Comparison of ENCODE assay signal across 10 cellular contexts in genomic region chr12:96514328-96514727, GRCh38. TPM values are rescaled to one million over a fixed set of nuclear protein-coding genes. Genes with fewer than 3 reads are reported as not detected.
DNase-seq lines count a peak whose midpoint lies in the region; ATAC-seq and TF ChIP-seq lines count a peak whose summit lies in the region.
"Had no signal": no experiment of that assay in that cellular context is flagged by ENCODE, and none has a peak within 500 bp of the region (broad histone marks: within the 10 kb centered on the region; RNA-seq: fewer than 3 reads in every experiment).

No MANE protein-coding gene starts in this region.

- 58% methylated on average over 3 of the region's 3 CpGs for WGBS in mammary epithelial cell (ENCODE audit: low coverage, missing lambda C conversion rate)
- no CpG with 5 or more reads among the region's 3 CpGs for WGBS in H9 (ENCODE audit: extremely low coverage, insufficient read length, low lambda C conversion rate)

- no peak overlapping the region for H3K27ac Mint-ChIP-seq in MCF 10A (ENCODE audit: low read depth, unreplicated experiment)
- no peak overlapping the region for H3K27ac Mint-ChIP-seq in H9

- no peak overlapping the region for H2BK20ac ChIP-seq in H9 (ENCODE audit: low read depth, low read length, poor library complexity, severe bottlenecking)

- H2BK5ac ChIP-seq in H9 (ENCODE audit: insufficient read length, low read length) = no peak overlapping the region

- H2AK5ac ChIP-seq in H9 (ENCODE audit: insufficient read length, low read length) = no peak overlapping the region

- ATAC-seq in HG02943 (IDR thresholded peaks at IDR 0.05; ENCODE audit: low read depth, unreplicated experiment) = peak; percentile 65

- H3K9ac ChIP-seq in mammary epithelial cell (ENCODE audit: insufficient read depth, low read length) (no peak overlapping the region), H9 (ENCODE audit: extremely low read depth, insufficient read length, low read length) (no peak overlapping the region)

- no peaks in the 10 kb centered on the region for H3K4me1 Mint-ChIP-seq in MCF 10A (ENCODE audit: insufficient read depth, unreplicated experiment)
- H3K4me1 Mint-ChIP-seq in H9 = peaks cover 9 to 12% of the 10 kb centered on the region in 2 experiments

- H3K23ac ChIP-seq in H9 (ENCODE audit: insufficient read length, low read depth, low read length) = no peak overlapping the region

- H3K4me3 ChIP-seq in mammary epithelial cell (replicated peaks in 1 of 3; ENCODE audit: insufficient read depth in 1 of 3, low read depth in 2 of 3, low read length in 3 of 3) (no peak overlapping the region), astrocyte of the spinal cord (ENCODE audit: low read depth, low read length) (no peak overlapping the region)

- H3K4me2 ChIP-seq in mammary epithelial cell (ENCODE audit: insufficient read depth, low read depth, low read length) (no peak overlapping the region), H9 (ENCODE audit: insufficient read depth, insufficient read length, low read length) (no peak overlapping the region)

- H3K27me3 ChIP-seq in mammary epithelial cell (ENCODE audit: insufficient read depth, low read length) (no peaks in the 10 kb centered on the region), H9 (ENCODE audit: insufficient read depth, low read length) (no peaks in the 10 kb centered on the region)

- H2BK12ac ChIP-seq in H9 (ENCODE audit: insufficient read length, low read depth, low read length) = no peak overlapping the region

- H4K8ac ChIP-seq in H9 (replicated peaks; ENCODE audit: insufficient read length, low read depth, low read length) = no peak overlapping the region

- H3K14ac ChIP-seq in H9 (ENCODE audit: insufficient read depth, low read length) = no peak overlapping the region

- no peak overlapping the region for H4K91ac ChIP-seq in H9 (ENCODE audit: insufficient read length, low read depth, low read length)

- H4K20me1 ChIP-seq in mammary epithelial cell (ENCODE audit: insufficient read depth, low read length) (no peaks in the 10 kb centered on the region), H9 (ENCODE audit: control insufficient read depth, insufficient read depth, insufficient read length) (no peaks in the 10 kb centered on the region)

- no peaks in the 10 kb centered on the region for H3K23me2 ChIP-seq in H9 (ENCODE audit: insufficient read length, low read depth, low read length, poor library complexity, severe bottlenecking)

- CTCF ChIA-PET in mammary epithelial cell (lab: Charles Lee; ENCODE audit: low non-redundant PET) (interaction anchor here (0.7 kb wide), 1 partner anchor 207 kb away, joined by 4 read pairs; no protein-coding TSS in a partner anchor), MCF 10A (lab: Yijun Ruan, JAX) (interaction anchor here (0.6 to 9.1 kb wide), 9 partner anchors 11 to 455 kb away, joined by 3 to 104 read pairs (median 3); partner anchors contain the start of genes CDK17 and CFAP54)

- H3K4ac ChIP-seq in H9 (ENCODE audit: low read depth, low read length) = no peak overlapping the region

- TF ChIP-seq CTCF in mammary epithelial cell (conservative IDR thresholded peaks at IDR 0.05 in 1 of 2, IDR thresholded peaks at IDR 0.05 in 1 of 2; ENCODE audit: extremely low read depth in 1 of 2, insufficient read depth in 1 of 2, low read depth in 1 of 2, low read length in 2 of 2) = no peak
- no peak for TF ChIP-seq CTCF in MCF 10A (IDR thresholded peaks at IDR 0.05; ENCODE audit: unreplicated experiment)
- TF ChIP-seq CTCF in astrocyte of the spinal cord (IDR thresholded peaks at IDR 0.05; ENCODE audit: low read depth, low read length) = no peak
- TF ChIP-seq CTCF in H9 (conservative IDR thresholded peaks at IDR 0.05) = no peak

- no peaks in the 10 kb centered on the region for H3K27me3 Mint-ChIP-seq in MCF 10A (ENCODE audit: insufficient read depth, unreplicated experiment)
- H3K27me3 Mint-ChIP-seq in H9 (ENCODE audit: low read depth) = no peaks in the 10 kb centered on the region

- no peak overlapping the region for H4K5ac ChIP-seq in H9 (ENCODE audit: insufficient read length, low read depth, low read length)

- dilution Hi-C loops in mammary epithelial cell (cut with HindIII; ENCODE audit: low sequenced_read_pairs) = loop anchor here (25.0 kb wide), 2 partner anchors 277 to 452 kb away; no protein-coding TSS in a partner anchor

- no peak overlapping the region for H3K56ac ChIP-seq in H9 (ENCODE audit: insufficient read length, low read depth, low read length)

- no peaks in the 10 kb centered on the region for H3K36me3 ChIP-seq in mammary epithelial cell (ENCODE audit: insufficient read depth, low read length)

- H3K4me1 ChIP-seq in mammary epithelial cell (ENCODE audit: insufficient read depth, low read length) = peaks cover 6% of the 10 kb centered on the region
- H3K4me1 ChIP-seq in H9 (ENCODE audit: insufficient read depth, low read length) = no peaks in the 10 kb centered on the region; the same call in 1 of the 2 replicates

- H3K9me3 ChIP-seq in mammary epithelial cell (replicated peaks; ENCODE audit: insufficient read depth, low read length) (no peaks in the 10 kb centered on the region), H9 (ENCODE audit: control insufficient read depth, low read depth, low read length) (no peaks in the 10 kb centered on the region)

- no peaks in the 10 kb centered on the region for H3K36me3 Mint-ChIP-seq in MCF 10A (ENCODE audit: insufficient read depth, unreplicated experiment)
- H3K36me3 Mint-ChIP-seq in H9 (ENCODE audit: insufficient read depth in 1 of 3, low read depth in 3 of 3) = no peaks in the 10 kb centered on the region

- BruUV-seq in mammary epithelial cell (replicated peaks; lab: Mats Ljungman, UMichigan) (no TSS peak), MCF 10A (replicated peaks; lab: Mats Ljungman, UMichigan) (no TSS peak)

- no peak overlapping the region for H3K4me3 Mint-ChIP-seq in MCF 10A (ENCODE audit: unreplicated experiment)
- no peak overlapping the region for H3K4me3 Mint-ChIP-seq in H9

- peak overlapping the region; percentile 52 for H2AFZ ChIP-seq in mammary epithelial cell (ENCODE audit: low read depth, low read length)
- no peak overlapping the region for H2AFZ ChIP-seq in H9 (ENCODE audit: low read length)

- H3T11ph ChIP-seq in H9 (ENCODE audit: low read length) = no peak overlapping the region

- no peak for DNase-seq in mammary epithelial cell
- no peak for DNase-seq in MCF 10A (ENCODE audit: unreplicated experiment)
- peak; percentile 25 for DNase-seq in astrocyte of the spinal cord (ENCODE audit: low read depth, low spot score)
- no peak for DNase-seq in H9
- no peak for DNase-seq in NCI-H1105 treated with DMSO at 0.1 percent for 48 hours (lab: John Stamatoyannopoulos, UW)
- DNase-seq in NCI-H2107 treated with DMSO at 0.1 percent for 48 hours (lab: John Stamatoyannopoulos, UW; ENCODE audit: unreplicated experiment) = no peak
- DNase-seq in T-helper 1 cell = no peak
- DNase-seq: ACHN, NCI-H2227 treated with DMSO at 0.1 percent for 48 hours had no signal

- no peak overlapping the region for H2BK120ac ChIP-seq in H9 (ENCODE audit: low read depth, low read length, poor library complexity, severe bottlenecking)

- no peaks in the 10 kb centered on the region for H3K9me3 Mint-ChIP-seq in MCF 10A (ENCODE audit: unreplicated experiment)
- no peaks in the 10 kb centered on the region for H3K9me3 Mint-ChIP-seq in H9

- intact Hi-C loops in mammary epithelial cell (cut with micrococcal nuclease) (loop anchor here (10.0 kb wide), 1 partner anchor 240 kb away; no protein-coding TSS in a partner anchor), MCF 10A (cut with micrococcal nuclease) (no loop called here)

- in situ Hi-C loops in mammary epithelial cell (cut with MboI; ENCODE audit: low sequenced_read_pairs in 2 of 2) (loop anchor here (10.0 to 25.0 kb wide), 4 partner anchors 302 to 577 kb away; partner anchors contain the start of genes AMDHD1 (in 1 of the 2) and CCDC38 (in 1 of the 2)), astrocyte of the spinal cord (cut with HindIII; ENCODE audit: low sequenced_read_pairs) (no loop called here)

- no peaks in the 10 kb centered on the region for H3K79me1 ChIP-seq in H9 (ENCODE audit: insufficient read depth, low read depth, low read length, poor library complexity, severe bottlenecking)

- H3K27ac ChIP-seq in mammary epithelial cell (ENCODE audit: insufficient read depth, low read depth, low read length) (no peak overlapping the region), H9 (ENCODE audit: insufficient read length, low read depth, low read length) (no peak overlapping the region)

- H3K18ac ChIP-seq in H9 (ENCODE audit: insufficient read length, low read depth, low read length) = no peak overlapping the region

- no peak overlapping the region for H2BK15ac ChIP-seq in H9 (ENCODE audit: low read depth, low read length)

- H3K79me2 ChIP-seq in mammary epithelial cell (ENCODE audit: insufficient read depth, low read length) (no peaks in the 10 kb centered on the region), H9 (ENCODE audit: insufficient read depth, low read length) (no peaks in the 10 kb centered on the region)

- POLR2A ChIA-PET in MCF 10A (lab: Yijun Ruan, JAX) = interaction anchor here (0.6 to 3.8 kb wide), 2 partner anchors 115 to 279 kb away, joined by 3 to 37 read pairs; partner anchors contain the start of gene CDK17

RNA-seq across cellular contexts. Expression of gene CFAP54, which starts 25.0 kb away (rescaled TPM):
- 1 to 10 TPM; 1.5 to 1.6 TPM for total RNA-seq in mammary epithelial cell
- polyA plus RNA-seq in mammary epithelial cell = 0.29 TPM
- 0.47 TPM for polyA minus RNA-seq in mammary epithelial cell
- total RNA-seq in MCF 10A (2022) = 0.56 and 1.1 TPM in 2 replicates
- 0.24 and 0.33 TPM in 2 replicates for total RNA-seq in H9 (2021)
